Comparison of ENCODE assay signal across 8 cellular contexts in genomic region chr14:89415139-89415538, GRCh38. TPM values are rescaled to one million over a fixed set of nuclear protein-coding genes. Genes with fewer than 3 reads are reported as not detected.
DNase-seq lines count a peak whose midpoint lies in the region; ATAC-seq and TF ChIP-seq lines count a peak whose summit lies in the region.

No MANE protein-coding gene starts in this region.

- POLR2A ChIA-PET in AG04449 (lab: Yijun Ruan, JAX), result interaction anchor here (1.1 kb wide), 1 partner anchor 13 kb away, joined by 3 read pairs; no protein-coding TSS in a partner anchor

- ATAC-seq in HG02970 (IDR thresholded peaks at IDR 0.05; ENCODE audit: low FRiP score, unreplicated experiment), result no peak

- H2AK5ac ChIP-seq in neuronal stem cell (ENCODE audit: low read depth, low read length), result no peak overlapping the region

- no peak overlapping the region for H4K91ac ChIP-seq in neuronal stem cell (ENCODE audit: low read depth, low read length, poor library complexity)

- H3K27ac ChIP-seq in HUES6 (ENCODE audit: low read depth, low read length), result no peak overlapping the region
- H3K27ac ChIP-seq in muscle layer of duodenum (ENCODE audit: low read length), result peak overlapping the region; percentile 89
- no peak overlapping the region for H3K27ac ChIP-seq in neuronal stem cell (replicated peaks; ENCODE audit: low read length)

- H2BK15ac ChIP-seq in neuronal stem cell (ENCODE audit: low read length), result no peak overlapping the region

- H3K27me3 ChIP-seq in HUES6 (ENCODE audit: control insufficient read depth, insufficient read depth, low read length) (no peaks in the 10 kb centered on the region), muscle layer of duodenum (ENCODE audit: low read depth, low read length) (no peaks in the 10 kb centered on the region), neuronal stem cell (ENCODE audit: control insufficient read depth in 3 of 3, insufficient read depth in 3 of 3, low read depth in 1 of 3, low read length in 3 of 3) (no peaks in the 10 kb centered on the region)

- CTCF ChIA-PET in AG04449 (lab: Yijun Ruan, JAX), result interaction anchor here (0.8 to 2.5 kb wide), 3 partner anchors 9 to 238 kb away, joined by 3 to 8 read pairs (median 3); no protein-coding TSS in a partner anchor

- H3K4me3 ChIP-seq in AG04449 (ENCODE audit: low read depth, low read length) (peak overlapping the region; percentile 75), HUES6 (ENCODE audit: low read depth, low read length) (peak overlapping the region; percentile 86), choroid plexus epithelial cell (ENCODE audit: low read depth, low read length) (peak overlapping the region; percentile 80), muscle layer of duodenum (ENCODE audit: low read depth in 1 of 2, low read length in 2 of 2) (peak overlapping the region; percentile 78 to 87), neuronal stem cell (ENCODE audit: low read length in 2 of 2) (peak overlapping the region in 1 of 2 donors; percentile 65)

- no peak overlapping the region for H3K14ac ChIP-seq in neuronal stem cell (ENCODE audit: low read length)

- no peak overlapping the region for H2AFZ ChIP-seq in neuronal stem cell (ENCODE audit: low read length)

- H3K36me3 ChIP-seq in HUES6 (ENCODE audit: control insufficient read depth, insufficient read depth, low read length) (peaks cover 50% of the 10 kb centered on the region), muscle layer of duodenum (ENCODE audit: control insufficient read depth in 1 of 2, insufficient read depth in 2 of 2, low read length in 2 of 2) (peaks cover 5 to 15% of the 10 kb centered on the region in 2 donors), neuronal stem cell (replicated peaks in 1 of 2; ENCODE audit: control insufficient read depth in 2 of 2, insufficient read depth in 2 of 2, low read length in 2 of 2) (peaks cover 8 to 39% of the 10 kb centered on the region in 2 donors)

- H3K4me1 ChIP-seq in HUES6 (ENCODE audit: control insufficient read depth, insufficient read depth, low read length) (peaks cover 31% of the 10 kb centered on the region), muscle layer of duodenum (ENCODE audit: control insufficient read depth in 1 of 2, insufficient read depth in 2 of 2, low read length in 2 of 2) (peaks cover 0 to 27% of the 10 kb centered on the region in 2 donors), neuronal stem cell (ENCODE audit: control insufficient read depth in 2 of 2, insufficient read depth in 1 of 2, low read depth in 1 of 2, low read length in 2 of 2) (peaks cover 7 to 8% of the 10 kb centered on the region in 2 donors)

- no peak overlapping the region for H3K23ac ChIP-seq in neuronal stem cell (ENCODE audit: low read depth, low read length, poor library complexity)

- no peak overlapping the region for H2BK12ac ChIP-seq in neuronal stem cell (ENCODE audit: low read length)

- H3K9ac ChIP-seq in HUES6 (ENCODE audit: low read length) (no peak overlapping the region), neuronal stem cell (ENCODE audit: low read depth, low read length, poor library complexity) (no peak overlapping the region)

- H3K4me2 ChIP-seq in neuronal stem cell (ENCODE audit: insufficient read depth, low read length, poor library complexity, severe bottlenecking), result no peak overlapping the region

- H3K79me1 ChIP-seq in neuronal stem cell (ENCODE audit: low read depth, low read length), result peaks cover 6% of the 10 kb centered on the region

- no peak overlapping the region for H4K8ac ChIP-seq in neuronal stem cell (ENCODE audit: low read depth, low read length)

- no CpG with 5 or more reads among the region's 5 CpGs for WGBS in neuronal stem cell (ENCODE audit: extremely low coverage in 2 of 2, insufficient read length in 2 of 2, insufficient replicate concordance in 1 of 2), 2 donors

- no peak overlapping the region for H3K4ac ChIP-seq in neuronal stem cell (ENCODE audit: low read length)

- H3K9me3 ChIP-seq in HUES6 (ENCODE audit: control insufficient read depth, insufficient read depth, low read depth, low read length) (peaks cover 11% of the 10 kb centered on the region), muscle layer of duodenum (ENCODE audit: control insufficient read depth in 1 of 2, low read length in 2 of 2) (no peaks in the 10 kb centered on the region), neuronal stem cell (replicated peaks in 1 of 2; ENCODE audit: control insufficient read depth in 2 of 2, insufficient read depth in 1 of 2, low read depth in 1 of 2, low read length in 2 of 2) (peaks cover 0 to 20% of the 10 kb centered on the region in 2 donors)

- DNase-seq in AG04449 (ENCODE audit: low read depth, low spot score), result no peak
- DNase-seq in choroid plexus epithelial cell (ENCODE audit: low read depth), result no peak
- DNase-seq in NCI-H526 treated with DMSO at 0.1 percent for 48 hours (lab: John Stamatoyannopoulos, UW), result no peak
- DNase-seq in neuronal stem cell (ENCODE audit: low spot score), result no peak
- no peak for DNase-seq in NCI-H2171 (lab: John Stamatoyannopoulos, UW)

- no peak overlapping the region for H2BK120ac ChIP-seq in neuronal stem cell (ENCODE audit: low read depth, low read length)

- TF ChIP-seq CTCF in AG04449 (IDR thresholded peaks at IDR 0.05; ENCODE audit: insufficient read depth, low read length, missing control alignments), result no peak
- TF ChIP-seq CTCF in choroid plexus epithelial cell (conservative IDR thresholded peaks at IDR 0.05; ENCODE audit: low read depth, low read length), result no peak

- H2BK5ac ChIP-seq in neuronal stem cell (ENCODE audit: low read length), result no peak overlapping the region

- H3K18ac ChIP-seq in neuronal stem cell (ENCODE audit: low read length), result no peak overlapping the region

RNA-seq across cellular contexts. Expression of gene FOXN3, which starts 1.9 kb away (rescaled TPM):
- polyA plus RNA-seq in neuronal stem cell (2013, experiment 1 of 2), result 21.1 TPM
- 21.5 TPM for polyA plus RNA-seq in neuronal stem cell (2013, experiment 2 of 2)
